ENCODE assay signal across 20 cellular contexts in the genomic region with DNA sequence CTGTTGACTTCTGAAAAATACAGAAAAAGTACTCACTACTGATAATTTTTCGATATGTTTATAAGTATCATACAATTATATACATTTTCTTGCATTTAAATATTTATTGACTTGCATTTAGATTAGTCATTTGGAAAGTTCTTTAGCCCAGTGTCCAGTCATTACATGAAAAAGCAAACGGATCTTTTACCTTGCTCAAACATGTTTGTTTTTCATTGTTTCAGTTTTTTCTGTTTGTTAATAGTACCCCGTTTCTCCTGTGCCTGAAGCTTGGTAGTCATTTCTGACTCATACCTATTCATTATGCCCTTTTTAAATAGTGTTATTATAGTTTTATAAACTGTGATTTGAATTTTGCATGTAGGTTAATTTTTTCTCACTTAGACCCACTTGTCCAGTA. TPM values are rescaled to one million over a fixed set of nuclear protein-coding genes. Genes with fewer than 3 reads are reported as not detected.
A peak's percentile ranks its signal among the peaks of the same experiment; 100 is the strongest.
DNase-seq lines count a peak whose midpoint lies in the region; ATAC-seq and TF ChIP-seq lines count a peak whose summit lies in the region.
"Had no signal": no experiment of that assay in that cellular context is flagged by ENCODE, and none has a peak within 500 bp of the region (broad histone marks: within the 10 kb centered on the region; RNA-seq: fewer than 3 reads in every experiment).

No MANE protein-coding gene starts in this region.

- no peaks in the 10 kb centered on the region; the same call in 1 of the 2 replicates for H3F3A ChIP-seq in PC-9 (ENCODE audit: insufficient read depth, low read depth)

- no peaks in the 10 kb centered on the region for H3K27me3 ChIP-seq in PC-9 (ENCODE audit: insufficient read depth, low read depth)
- H3K27me3 ChIP-seq: gastroesophageal sphincter, right lobe of liver, upper lobe of right lung had no signal

- DNase-seq in activated CD4-positive, alpha-beta T cell treated with anti-CD3 and anti-CD28 coated beads for 36 hours: no peak
- no peak for DNase-seq in activated CD4-positive, alpha-beta T cell treated with anti-CD3 and anti-CD28 coated beads, Interleukin-2, amount 10 ng/mL, durations not matched to agents 24 days and 14 days
- DNase-seq in PC-9 (no peak), lung microvascular endothelial cell (ENCODE audit: low read depth in 2 of 2) (peak; percentile 25 to 56), NCI-H69 (lab: John Stamatoyannopoulos, UW) (no peak)
- DNase-seq in activated CD4-positive, alpha-beta T cell treated with anti-CD3 and anti-CD28 coated beads, Interleukin-2, amount 50 U/mL, for 1 hour: no peak
- DNase-seq: 8988T; activated naive CD4-positive, alpha-beta T cell treated with anti-CD3 and anti-CD28 coated beads, Interleukin-2, amount 50 U/mL, for 16 hours; CD8-positive, alpha-beta T cell; effector CD4-positive, alpha-beta T cell; immature natural killer cell; Kasumi-1; NCI-H1694 treated with DMSO at 0.1 percent for 48 hours; right lobe of liver; stimulated activated CD4-positive, alpha-beta T cell treated with anti-CD3 and anti-CD28 coated beads, Interleukin-2, amount 100 ng/mL, for 48 hours; upper lobe of right lung had no signal

- H3K4me1 ChIP-seq in PC-9 (replicated peaks; ENCODE audit: insufficient read depth): no peaks in the 10 kb centered on the region
- H3K4me1 ChIP-seq: gastroesophageal sphincter, right lobe of liver, upper lobe of right lung had no signal

- H3K36me3 ChIP-seq in PC-9 (ENCODE audit: low read depth): peaks cover 14% of the 10 kb centered on the region; the same call in 1 of the 2 replicates

- 0 out of 2 replicates have a peak overlapping the region, but pooled peaks have one; percentile 6 for H3K27ac ChIP-seq in PC-9
- H3K27ac ChIP-seq: gastroesophageal sphincter, right lobe of liver, upper lobe of right lung had no signal

- H3K9me3 ChIP-seq in PC-9 (ENCODE audit: insufficient read depth, low read depth): no peaks in the 10 kb centered on the region
- H3K9me3 ChIP-seq: gastroesophageal sphincter, right lobe of liver had no signal

- H3K4me2 ChIP-seq in PC-9: no peak overlapping the region

- H4K20me1 ChIP-seq in PC-9 (ENCODE audit: insufficient read depth): peaks cover 6% of the 10 kb centered on the region; the same call in 1 of the 2 replicates

- H3K79me2 ChIP-seq in PC-9 (ENCODE audit: low read depth): 0 out of 2 replicates have a peak, but pooled peaks cover 9% of the 10 kb centered on the region

- no peak overlapping the region for H2AFZ ChIP-seq in PC-9

- H3K27ac Mint-ChIP-seq in activated CD4-positive, alpha-beta T cell treated with anti-CD3 and anti-CD28 coated beads for 36 hours: no peak overlapping the region
- no peak overlapping the region for H3K27ac Mint-ChIP-seq in activated CD4-positive, alpha-beta T cell treated with anti-CD3 and anti-CD28 coated beads, Interleukin-2, amount 10 ng/mL, durations not matched to agents 24 days and 14 days
- H3K27ac Mint-ChIP-seq: brain; CD8-positive, alpha-beta T cell had no signal

- H3K4me1 Mint-ChIP-seq in activated CD4-positive, alpha-beta T cell treated with anti-CD3 and anti-CD28 coated beads for 36 hours: peaks cover 11% of the 10 kb centered on the region
- peaks cover 12% of the 10 kb centered on the region for H3K4me1 Mint-ChIP-seq in activated CD4-positive, alpha-beta T cell treated with anti-CD3 and anti-CD28 coated beads, Interleukin-2, amount 10 ng/mL, durations not matched to agents 24 days and 14 days
- H3K4me1 Mint-ChIP-seq: brain had no signal

- peak; percentile 26 for ATAC-seq in activated CD4-positive, alpha-beta T cell treated with anti-CD3 and anti-CD28 coated beads for 36 hours
- ATAC-seq in HG02610 (IDR thresholded peaks at IDR 0.05; ENCODE audit: unreplicated experiment): peak; percentile 61
- no peak for ATAC-seq in GM18502 (IDR thresholded peaks at IDR 0.05; ENCODE audit: poor library complexity, unreplicated experiment)
- ATAC-seq: CD8-positive, alpha-beta T cell; gastroesophageal sphincter; right lobe of liver; upper lobe of right lung had no signal

- CTCF ChIA-PET in activated CD4-positive, alpha-beta T cell treated with anti-CD3 and anti-CD28 coated beads for 36 hours (lab: Charles Lee): no interaction called here
- CTCF ChIA-PET in PC-9 (lab: Charles Lee): no interaction called here

- POLR2A ChIA-PET in activated CD4-positive, alpha-beta T cell treated with anti-CD3 and anti-CD28 coated beads for 36 hours (lab: Charles Lee): no interaction called here
- POLR2A ChIA-PET in PC-9 (lab: Charles Lee; ENCODE audit: unreplicated experiment): no interaction called here

- intact Hi-C loops in activated CD4-positive, alpha-beta T cell treated with anti-CD3 and anti-CD28 coated beads for 36 hours (cut with DNase I, micrococcal nuclease): no loop called here
- intact Hi-C loops in activated CD4-positive, alpha-beta T cell treated with anti-CD3 and anti-CD28 coated beads, Interleukin-2, amount 10 ng/mL, durations not matched to agents 24 days and 14 days (cut with micrococcal nuclease): no loop called here
- intact Hi-C loops in PC-9 (cut with micrococcal nuclease; ENCODE audit: unreplicated experiment): no loop called here

- H3K36me3 Mint-ChIP-seq in activated CD4-positive, alpha-beta T cell treated with anti-CD3 and anti-CD28 coated beads for 36 hours (ENCODE audit: low read depth): peaks cover 77% of the 10 kb centered on the region
- H3K36me3 Mint-ChIP-seq in activated CD4-positive, alpha-beta T cell treated with anti-CD3 and anti-CD28 coated beads, Interleukin-2, amount 10 ng/mL, durations not matched to agents 24 days and 14 days (ENCODE audit: low read depth): peaks cover 82% of the 10 kb centered on the region

- no peak for TF ChIP-seq CTCF in PC-9 (conservative IDR thresholded peaks at IDR 0.05)

- no peaks in the 10 kb centered on the region for H3K9me3 Mint-ChIP-seq in activated CD4-positive, alpha-beta T cell treated with anti-CD3 and anti-CD28 coated beads for 36 hours (ENCODE audit: low read depth)
- peaks cover 9% of the 10 kb centered on the region for H3K9me3 Mint-ChIP-seq in activated CD4-positive, alpha-beta T cell treated with anti-CD3 and anti-CD28 coated beads, Interleukin-2, amount 10 ng/mL, durations not matched to agents 24 days and 14 days
- H3K9me3 Mint-ChIP-seq: immature natural killer cell had no signal

- BruUV-seq in PC-9 (replicated peaks; lab: Mats Ljungman, UMichigan): no TSS peak

- no peaks in the 10 kb centered on the region for H3K27me3 Mint-ChIP-seq in activated CD4-positive, alpha-beta T cell treated with anti-CD3 and anti-CD28 coated beads for 36 hours
- no peaks in the 10 kb centered on the region for H3K27me3 Mint-ChIP-seq in activated CD4-positive, alpha-beta T cell treated with anti-CD3 and anti-CD28 coated beads, Interleukin-2, amount 10 ng/mL, durations not matched to agents 24 days and 14 days

- H3K4me3 Mint-ChIP-seq in activated CD4-positive, alpha-beta T cell treated with anti-CD3 and anti-CD28 coated beads for 36 hours: no peak overlapping the region
- H3K4me3 Mint-ChIP-seq in activated CD4-positive, alpha-beta T cell treated with anti-CD3 and anti-CD28 coated beads, Interleukin-2, amount 10 ng/mL, durations not matched to agents 24 days and 14 days: no peak overlapping the region
- H3K4me3 Mint-ChIP-seq: brain; CD8-positive, alpha-beta T cell; immature natural killer cell had no signal

- no peak overlapping the region for H3K4me3 ChIP-seq in PC-9
- H3K4me3 ChIP-seq: gastroesophageal sphincter, right lobe of liver, upper lobe of right lung had no signal

- H3K9me2 ChIP-seq in PC-9 (ENCODE audit: insufficient read depth): no peaks in the 10 kb centered on the region

RNA-seq across cellular contexts. Expression of a gene that starts 28.1 kb away (rescaled TPM):
- total RNA-seq in activated CD4-positive, alpha-beta T cell treated with anti-CD3 and anti-CD28 coated beads for 36 hours: 10 to 100 TPM; 36.0 to 39.3 TPM
- total RNA-seq in activated CD4-positive, alpha-beta T cell treated with anti-CD3 and anti-CD28 coated beads, Interleukin-2, amount 10 ng/mL, durations not matched to agents 24 days and 14 days: 31.4 and 34.7 TPM in 2 replicates
- 37.8 and 44.9 TPM in 2 replicates for total RNA-seq in PC-9 (2021)
- 16.1 and 24.4 TPM in 2 replicates for total RNA-seq in lung microvascular endothelial cell

Comparison
In these comparisons a context has a peak if more than half of its experiments do, and no peak if none do; other contexts are left out.
1. DNase-seq: peak in lung microvascular endothelial cell (2 of 2); none in activated CD4-positive, alpha-beta T cell treated with anti-CD3 and anti-CD28 coated beads for 36 hours (single experiment), activated CD4-positive, alpha-beta T cell treated with anti-CD3 and anti-CD28 coated beads, Interleukin-2, amount 10 ng/mL, durations not matched to agents 24 days and 14 days (single experiment), PC-9 (0 of 2), NCI-H69 (single experiment) and activated CD4-positive, alpha-beta T cell treated with anti-CD3 and anti-CD28 coated beads, Interleukin-2, amount 50 U/mL, for 1 hour (single experiment).